In genomic region chr4:8029689-8030088, GRCh38 we compare ENCODE assay signal across 21 cellular contexts.
DNase-seq lines count a peak whose midpoint lies in the region; ATAC-seq, FAIRE-seq and TF ChIP-seq lines count a peak whose summit lies in the region.
"Had no signal": no experiment of that assay in that cellular context is flagged by ENCODE, and none has a peak within 500 bp of the region (broad histone marks: within the 10 kb centered on the region; RNA-seq: fewer than 3 reads in every experiment).

No MANE protein-coding gene starts in this region.

- no peak overlapping the region for H3K4me2 ChIP-seq in HepG2 (ENCODE audit: low read depth, low read length)
- H3K4me2 ChIP-seq: smooth muscle cell had no signal

- H3K36me3 Mint-ChIP-seq in activated CD4-positive, alpha-beta memory T cell treated with anti-CD3 and anti-CD28 coated beads, Interleukin-2, amount 10 ng/mL, durations not matched to agents 7 days and 5 days (ENCODE audit: low read depth): no peaks in the 10 kb centered on the region
- H3K36me3 Mint-ChIP-seq: activated CD8-positive, alpha-beta memory T cell treated with anti-CD3 and anti-CD28 coated beads, Interleukin-2, amount 10 ng/mL, durations not matched to agents 7 days and 5 days; brain had no signal

- WGBS in HepG2 (ENCODE audit: low lambda C conversion rate): 86% methylated on average over 5 of the region's 12 CpGs
- 20% methylated on average over 1 of the region's 12 CpGs for WGBS in right lobe of liver (ENCODE audit: insufficient coverage, low coverage, low lambda C conversion rate, missing lambda C conversion rate)

- H3K4me3 ChIP-seq in HepG2 (replicated peaks in 1 of 3; ENCODE audit: insufficient read depth in 1 of 3, low read depth in 2 of 3, low read length in 3 of 3) (no peak overlapping the region), right lobe of liver (no peak overlapping the region), SJCRH30 (no peak overlapping the region)
- H3K4me3 ChIP-seq: GM12878, smooth muscle cell, upper lobe of right lung had no signal

- no peaks in the 10 kb centered on the region for H3K79me2 ChIP-seq in HepG2 (ENCODE audit: insufficient read depth, low read length)

- H2AFZ ChIP-seq in HepG2 (ENCODE audit: low read length): no peak overlapping the region

- H3K36me3 ChIP-seq in HepG2 (replicated peaks in 1 of 2; ENCODE audit: control insufficient read depth in 1 of 2, insufficient read depth in 2 of 2, low read length in 2 of 2): no peaks in the 10 kb centered on the region
- H3K36me3 ChIP-seq in right lobe of liver: no peaks in the 10 kb centered on the region
- H3K36me3 ChIP-seq in SJCRH30: no peaks in the 10 kb centered on the region
- H3K36me3 ChIP-seq: upper lobe of right lung had no signal

- TF ChIP-seq RAD21 in HepG2 (CRISPR knock-in tag; IDR thresholded peaks at IDR 0.05): no peak

- ATAC-seq in HepG2 (no peak), right lobe of liver (no peak), GM21619 (IDR thresholded peaks at IDR 0.05; ENCODE audit: unreplicated experiment) (no peak), HG03139 (IDR thresholded peaks at IDR 0.05; ENCODE audit: unreplicated experiment) (no peak)
- ATAC-seq: activated CD8-positive, alpha-beta memory T cell treated with anti-CD3 and anti-CD28 coated beads, Interleukin-2, amount 10 ng/mL, durations not matched to agents 7 days and 5 days; activated T-helper 17 cell treated with anti-CD3 and anti-CD28 coated beads, Interleukin-2, amount 50 U/mL, for 72 hours; GM12878; PC-3; upper lobe of right lung had no signal

- no peak overlapping the region for H3K4me3 Mint-ChIP-seq in activated CD4-positive, alpha-beta memory T cell treated with anti-CD3 and anti-CD28 coated beads, Interleukin-2, amount 10 ng/mL, durations not matched to agents 7 days and 5 days
- H3K4me3 Mint-ChIP-seq: activated CD8-positive, alpha-beta memory T cell treated with anti-CD3 and anti-CD28 coated beads, Interleukin-2, amount 10 ng/mL, durations not matched to agents 7 days and 5 days; activated T-helper 17 cell treated with anti-CD3 and anti-CD28 coated beads, Interleukin-2, amount 50 U/mL, for 72 hours; brain had no signal

- TF ChIP-seq POLR2A in HepG2 (IDR thresholded peaks at IDR 0.05; ENCODE audit: insufficient read depth in 1 of 2, low read depth in 2 of 2, low read length in 2 of 2): no peak
- no peak for TF ChIP-seq POLR2A in right lobe of liver (IDR thresholded peaks at IDR 0.05)

- POLR2A ChIA-PET in HepG2 (lab: Yijun Ruan, JAX): no interaction called here
- POLR2A ChIA-PET in activated CD4-positive, alpha-beta memory T cell treated with anti-CD3 and anti-CD28 coated beads, Interleukin-2, amount 10 ng/mL, durations not matched to agents 7 days and 5 days (lab: Charles Lee): interaction anchor here (1.0 kb wide), 1 partner anchor 10 kb away, joined by 3 read pairs; no protein-coding TSS in a partner anchor

- no peaks in the 10 kb centered on the region for H3K9me3 Mint-ChIP-seq in activated CD4-positive, alpha-beta memory T cell treated with anti-CD3 and anti-CD28 coated beads, Interleukin-2, amount 10 ng/mL, durations not matched to agents 7 days and 5 days
- H3K9me3 Mint-ChIP-seq: activated T-helper 17 cell treated with anti-CD3 and anti-CD28 coated beads, Interleukin-2, amount 50 U/mL, for 72 hours; brain had no signal

- no peak for FAIRE-seq in HepG2 (lab: Jason Lieb, UNC)
- FAIRE-seq: GM12878 had no signal

- no peak overlapping the region for H3K27ac Mint-ChIP-seq in activated CD4-positive, alpha-beta memory T cell treated with anti-CD3 and anti-CD28 coated beads, Interleukin-2, amount 10 ng/mL, durations not matched to agents 7 days and 5 days
- H3K27ac Mint-ChIP-seq: activated CD8-positive, alpha-beta memory T cell treated with anti-CD3 and anti-CD28 coated beads, Interleukin-2, amount 10 ng/mL, durations not matched to agents 7 days and 5 days; activated T-helper 17 cell treated with anti-CD3 and anti-CD28 coated beads, Interleukin-2, amount 50 U/mL, for 72 hours had no signal

- no peak for TF ChIP-seq EP300 in HepG2 (IDR thresholded peaks at IDR 0.05; ENCODE audit: low read depth in 2 of 2, low read length in 2 of 2)
- TF ChIP-seq EP300 in HepG2 (CRISPR knock-in tag; IDR thresholded peaks at IDR 0.05; ENCODE audit: borderline replicate concordance): no peak

- H3K9me3 ChIP-seq in HepG2 (ENCODE audit: low read length): no peaks in the 10 kb centered on the region
- no peaks in the 10 kb centered on the region for H3K9me3 ChIP-seq in right lobe of liver
- no peaks in the 10 kb centered on the region for H3K9me3 ChIP-seq in SJCRH30 (replicated peaks)
- H3K9me3 ChIP-seq: upper lobe of right lung had no signal

- H3K4me1 Mint-ChIP-seq in activated CD4-positive, alpha-beta memory T cell treated with anti-CD3 and anti-CD28 coated beads, Interleukin-2, amount 10 ng/mL, durations not matched to agents 7 days and 5 days: no peaks in the 10 kb centered on the region
- H3K4me1 Mint-ChIP-seq: activated T-helper 17 cell treated with anti-CD3 and anti-CD28 coated beads, Interleukin-2, amount 50 U/mL, for 72 hours had no signal

- in situ Hi-C loops in HepG2 (cut with HindIII; ENCODE audit: extremely low pct_ligation_motif_present, low pct_unique_long_range_greater_than_20kb): no loop called here

- no peaks in the 10 kb centered on the region for H4K20me1 ChIP-seq in HepG2 (ENCODE audit: insufficient read depth, low read length)

- DNase-seq in HepG2 (ENCODE audit: low spot score) (no peak), right lobe of liver (no peak), SJCRH30 (peak; percentile 81 to 87), kidney tubule cell (ENCODE audit: low spot score) (peak; percentile 9)
- no peak for DNase-seq in activated CD4-positive, alpha-beta memory T cell treated with anti-CD3 and anti-CD28 coated beads, Interleukin-2, amount 10 ng/mL, durations not matched to agents 7 days and 5 days
- DNase-seq: activated CD4-positive, CD25-positive, alpha-beta regulatory T cell treated with anti-CD3 and anti-CD28 coated beads, Interleukin-2, amount 50 U/mL, for 72 hours; activated CD8-positive, alpha-beta memory T cell treated with anti-CD3 and anti-CD28 coated beads, Interleukin-2, amount 10 ng/mL, durations not matched to agents 7 days and 5 days; cortex of kidney; GDM1; NCI-H187 treated with DMSO at 0.1 percent for 48 hours; NCI-H774; PC-3; stimulated activated CD4-positive, alpha-beta T cell treated with anti-CD3 and anti-CD28 coated beads, Interleukin-4, amount 100 ng/mL, for 24 hours; upper lobe of right lung had no signal

- peaks cover 2% of the 10 kb centered on the region for H3K27me3 Mint-ChIP-seq in activated CD4-positive, alpha-beta memory T cell treated with anti-CD3 and anti-CD28 coated beads, Interleukin-2, amount 10 ng/mL, durations not matched to agents 7 days and 5 days
- H3K27me3 Mint-ChIP-seq: activated CD8-positive, alpha-beta memory T cell treated with anti-CD3 and anti-CD28 coated beads, Interleukin-2, amount 10 ng/mL, durations not matched to agents 7 days and 5 days; activated T-helper 17 cell treated with anti-CD3 and anti-CD28 coated beads, Interleukin-2, amount 50 U/mL, for 72 hours; brain had no signal

- BruUV-seq in HepG2 (replicated peaks; lab: Mats Ljungman, UMichigan): no TSS peak

- H3K4me1 ChIP-seq in HepG2 (ENCODE audit: insufficient read depth, low read length) (peaks cover 6% of the 10 kb centered on the region; the same call in 1 of the 2 replicates), right lobe of liver (no peaks in the 10 kb centered on the region), SJCRH30 (peaks cover 34% of the 10 kb centered on the region)
- H3K4me1 ChIP-seq: upper lobe of right lung had no signal

- CTCF ChIA-PET in HepG2 (lab: Yijun Ruan, JAX; ENCODE audit: low intra/inter-chr PET ratio, low total read pairs): no interaction called here
- CTCF ChIA-PET in activated CD4-positive, alpha-beta memory T cell treated with anti-CD3 and anti-CD28 coated beads, Interleukin-2, amount 10 ng/mL, durations not matched to agents 7 days and 5 days (lab: Charles Lee): no interaction called here

- TF ChIP-seq CTCF in HepG2 (CRISPR knock-in tag; IDR thresholded peaks at IDR 0.05) (no peak), right lobe of liver (IDR thresholded peaks at IDR 0.05) (no peak)

- H3K27ac ChIP-seq in HepG2 (ENCODE audit: extremely low read length, insufficient read depth, low read length) (no peak overlapping the region), right lobe of liver (no peak overlapping the region), SJCRH30 (peak overlapping the region; percentile 54)
- H3K27ac ChIP-seq: epithelial cell of prostate, upper lobe of right lung had no signal

- intact Hi-C loops in HepG2 (cut with micrococcal nuclease; ENCODE audit: unreplicated experiment): no loop called here
- intact Hi-C loops in right lobe of liver (cut with DNase I): no loop called here

- no peak overlapping the region for H3K9ac ChIP-seq in HepG2 (ENCODE audit: insufficient read depth, low read depth, low read length)

- H3K27me3 ChIP-seq in HepG2 (ENCODE audit: control insufficient read depth in 1 of 2, insufficient read depth in 2 of 2, low read length in 2 of 2) (peaks cover 4 to 59% of the 10 kb centered on the region in 2 experiments), right lobe of liver (no peaks in the 10 kb centered on the region), SJCRH30 (no peaks in the 10 kb centered on the region)
- H3K27me3 ChIP-seq: upper lobe of right lung had no signal

TF ChIP-seq in HepG2, 621 proteins besides CTCF, POLR2A, EP300 and RAD21 (continues in another document):
- no peak for TF ChIP-seq ARNTL (CRISPR knock-in tag; IDR thresholded peaks at IDR 0.05)
- TF ChIP-seq SMAD9 (CRISPR knock-in tag; IDR thresholded peaks at IDR 0.05): no peak
- TF ChIP-seq ZNF891 (CRISPR knock-in tag; IDR thresholded peaks at IDR 0.05): no peak
- no peak for TF ChIP-seq MEF2D (CRISPR knock-in tag; IDR thresholded peaks at IDR 0.05)
- TF ChIP-seq AGO2 (optimal IDR thresholded peaks at IDR 0.05; ENCODE audit: low read depth, low read length): no peak
- no peak for TF ChIP-seq ZNF780A (CRISPR knock-in tag; IDR thresholded peaks at IDR 0.05)
- TF ChIP-seq FOXP4 (CRISPR knock-in tag; IDR thresholded peaks at IDR 0.05): no peak

Comparison
In these comparisons a context has a peak if more than half of its experiments do, and no peak if none do; other contexts are left out.
1. DNase-seq: peak in SJCRH30 (2 of 2) and kidney tubule cell (single experiment); none in HepG2 (single experiment), right lobe of liver (0 of 3) and activated CD4-positive, alpha-beta memory T cell treated with anti-CD3 and anti-CD28 coated beads, Interleukin-2, amount 10 ng/mL, durations not matched to agents 7 days and 5 days (single experiment).